ENCODE assay signal across 24 cellular contexts in genomic region chr20:59673288-59673997, GRCh38.
DNase-seq lines count a peak whose midpoint lies in the region; ATAC-seq and TF ChIP-seq lines count a peak whose summit lies in the region.
"Had no signal": no experiment of that assay in that cellular context is flagged by ENCODE, and none has a peak within 500 bp of the region (broad histone marks: within the 10 kb centered on the region; RNA-seq: fewer than 3 reads in every experiment).

No MANE protein-coding gene starts in this region.

- no peaks in the 10 kb centered on the region for H3K27me3 ChIP-seq in BLaER1 treated with 17β-estradiol and CSF1 and Interleukin-3, amounts not matched to agents 10 nM and 100 nM
- H3K27me3 ChIP-seq in dorsolateral prefrontal cortex = no peaks in the 10 kb centered on the region
- no peaks in the 10 kb centered on the region for H3K27me3 ChIP-seq in lung (ENCODE audit: control insufficient read depth, insufficient read depth)
- H3K27me3 ChIP-seq: MG63 had no signal

- peaks cover 0 to 100% (median 36%) of the 10 kb centered on the region in 11 experiments; a peak in 16 of 22 replicates for H4K20me1 ChIP-seq in BLaER1 treated with 17β-estradiol and CSF1 and Interleukin-3, amounts not matched to agents 10 nM and 100 nM

- intact Hi-C loops in dorsolateral prefrontal cortex (cut with DNase I) (no loop called here), sciatic nerve (cut with DNase I) (no loop called here)

- no peak overlapping the region for H3K4me3 ChIP-seq in BLaER1 treated with 17β-estradiol and CSF1 and Interleukin-3, amounts not matched to agents 10 nM and 100 nM
- H3K4me3 ChIP-seq in dorsolateral prefrontal cortex (no peak overlapping the region), lung (no peak overlapping the region)
- H3K4me3 ChIP-seq: GM23248, MG63 had no signal

- ATAC-seq in lung (ENCODE audit: insufficient read depth, low FRiP score) = no peak
- ATAC-seq in HG02970 (IDR thresholded peaks at IDR 0.05; ENCODE audit: low FRiP score, unreplicated experiment) = no peak
- ATAC-seq in HG03196 (IDR thresholded peaks at IDR 0.05; ENCODE audit: unreplicated experiment) = no peak
- ATAC-seq in sciatic nerve = no peak

- 86 to 91% methylated on average over 16 of the region's 16 CpGs for WGBS in lung, 2 donors

- peak; percentile 26 for DNase-seq in activated CD8-positive, alpha-beta memory T cell treated with anti-CD3 and anti-CD28 coated beads for 24 hours
- DNase-seq in activated CD8-positive, alpha-beta memory T cell treated with anti-CD3 and anti-CD28 coated beads, Interleukin-2, amount 50 U/mL, for 4 hours = no peak
- DNase-seq in dorsolateral prefrontal cortex (no peak), lung (ENCODE audit: low spot score) (peak; percentile 17), sciatic nerve (ENCODE audit: low spot score) (no peak)
- DNase-seq: CD4-positive, alpha-beta T cell; COR-L47; DMS79; GM23248; H7; IMR-90; KG1; MG63; NCI-H1105 treated with DMSO at 0.1 percent for 48 hours; NCI-H146; NCI-H1930; NCI-H446; NCI-H524 treated with DMSO at 0.1 percent for 48 hours; NCI-H774; SK-N-SH had no signal

- peaks cover 47 to 98% (median 88%) of the 10 kb centered on the region in 10 experiments for H3K4me1 ChIP-seq in BLaER1 treated with 17β-estradiol and CSF1 and Interleukin-3, amounts not matched to agents 10 nM and 100 nM
- H3K4me1 ChIP-seq in lung (ENCODE audit: control insufficient read depth in 2 of 2, insufficient read depth in 2 of 2, low read length in 2 of 2) = no peaks in the 10 kb centered on the region

- no peak for TF ChIP-seq CTCF in dorsolateral prefrontal cortex (IDR thresholded peaks at IDR 0.05 in 54 of 56, conservative IDR thresholded peaks at IDR 0.05 in 2 of 56; ENCODE audit: low read depth in 1 of 56, partially characterized antibody in 56 of 56)
- no peak for TF ChIP-seq CTCF in lung (IDR thresholded peaks at IDR 0.05; ENCODE audit: control extremely low read depth, extremely low read depth)

- H3K4me2 ChIP-seq in BLaER1 treated with 17β-estradiol and CSF1 and Interleukin-3, amounts not matched to agents 10 nM and 100 nM = peak overlapping the region; percentile 45 to 86 (median 64)
- H3K4me2 ChIP-seq: SK-N-SH had no signal

- H3K9me3 ChIP-seq in BLaER1 treated with 17β-estradiol and CSF1 and Interleukin-3, amounts not matched to agents 10 nM and 100 nM (replicated peaks in 1 of 11) = no peaks in the 10 kb centered on the region
- H3K9me3 ChIP-seq in lung (ENCODE audit: control insufficient read depth in 2 of 2, insufficient read depth in 1 of 2, low read length in 1 of 2) = no peaks in the 10 kb centered on the region
- H3K9me3 ChIP-seq: MG63, SK-N-SH had no signal

- H3K27ac ChIP-seq in BLaER1 treated with 17β-estradiol and CSF1 and Interleukin-3, amounts not matched to agents 10 nM and 100 nM = peak overlapping the region in 8 of 11 experiments; percentile 9 to 66 (median 50); a peak in 12 of 22 replicates
- H3K27ac ChIP-seq in dorsolateral prefrontal cortex (peak overlapping the region in 52 of 59 donors; percentile 0 to 84 (median 64)), lung (ENCODE audit: low read depth in 1 of 2, low read length in 1 of 2) (no peak overlapping the region)
- H3K27ac ChIP-seq: 22Rv1, GM23248 had no signal

- peaks cover 0 to 90% (median 0%) of the 10 kb centered on the region in 11 experiments; a peak in 10 of 22 replicates for H3K36me3 ChIP-seq in BLaER1 treated with 17β-estradiol and CSF1 and Interleukin-3, amounts not matched to agents 10 nM and 100 nM
- no peaks in the 10 kb centered on the region for H3K36me3 ChIP-seq in lung (ENCODE audit: control insufficient read depth in 2 of 2, insufficient read depth in 2 of 2, low read length in 2 of 2)
- H3K36me3 ChIP-seq: MG63 had no signal

- H3K9ac ChIP-seq in BLaER1 treated with 17β-estradiol and CSF1 and Interleukin-3, amounts not matched to agents 10 nM and 100 nM = peak overlapping the region in 6 of 11 experiments; percentile 13 to 47 (median 18); a peak in 8 of 22 replicates
- H3K9ac ChIP-seq: GM23248, SK-N-SH had no signal

Comparison
In these comparisons a context has a peak if more than half of its experiments do, and no peak if none do; other contexts are left out.
1. DNase-seq: peak in activated CD8-positive, alpha-beta memory T cell treated with anti-CD3 and anti-CD28 coated beads for 24 hours (single experiment) and lung (single experiment); none in activated CD8-positive, alpha-beta memory T cell treated with anti-CD3 and anti-CD28 coated beads, Interleukin-2, amount 50 U/mL, for 4 hours (single experiment), dorsolateral prefrontal cortex (0 of 10) and sciatic nerve (single experiment).
2. H3K27ac ChIP-seq: peak in BLaER1 treated with 17β-estradiol and CSF1 and Interleukin-3, amounts not matched to agents 10 nM and 100 nM (8 of 11) and dorsolateral prefrontal cortex (52 of 59); none in lung (0 of 2).